26 cellular contexts compared by ENCODE assay signal in genomic region chr2:208794288-208794975, GRCh38.
"Had no signal": no experiment of that assay in that cellular context is flagged by ENCODE, and none has a peak within 500 bp of the region (broad histone marks: within the 10 kb centered on the region; RNA-seq: fewer than 3 reads in every experiment).

No MANE protein-coding gene starts in this region.

- H3K27me3 ChIP-seq: dorsolateral prefrontal cortex, gastrocnemius medialis, neural progenitor cell, spleen, transverse colon, upper lobe of right lung, uterus had no signal

- H3K27ac ChIP-seq: dorsolateral prefrontal cortex, epithelial cell of prostate, gastrocnemius medialis, neural progenitor cell, psoas muscle, skin epidermis, spleen, thoracic aorta, transverse colon, upper lobe of right lung, uterus had no signal

- H3K9ac ChIP-seq: neural progenitor cell had no signal

- DNase-seq: dorsolateral prefrontal cortex; effector CD4-positive, alpha-beta T cell; endodermal cell; foreskin fibroblast; gastrocnemius medialis; head of caudate nucleus; kidney; left cardiac atrium; left ventricle myocardium superior; mesenchymal stem cell; naive thymus-derived CD4-positive, alpha-beta T cell; psoas muscle; right cardiac atrium; spleen; stimulated activated CD4-positive, alpha-beta T cell treated with anti-CD3 and anti-CD28 coated beads, Interleukin-4, amount 100 ng/mL, for 4 hours; stimulated activated naive CD8-positive, alpha-beta T cell treated with anti-CD3 and anti-CD28 coated beads, Interleukin-15, Interleukin-2, amounts not matched to agents 100 U/mL and 50 U/mL, for 24 hours; substantia nigra; transverse colon; upper lobe of right lung; uterus had no signal

- H3K36me3 ChIP-seq: gastrocnemius medialis, neural progenitor cell, spleen, thoracic aorta, transverse colon, upper lobe of right lung, uterus had no signal

- ATAC-seq: esophagus mucosa; gastrocnemius medialis; left cardiac atrium; left ventricle myocardium superior; naive thymus-derived CD4-positive, alpha-beta T cell; psoas muscle; right cardiac atrium; stimulated activated memory B cell treated with anti-CD40 and anti-IgM and Interleukin-4, amounts not matched to agents 10 μg/mL and 1 μg/mL and 100 μg/mL, for 72 hours; stimulated activated naive CD8-positive, alpha-beta T cell treated with anti-CD3 and anti-CD28 coated beads, Interleukin-15, Interleukin-2, amounts not matched to agents 100 U/mL and 50 U/mL, for 24 hours; upper lobe of right lung had no signal

- H3K9me3 ChIP-seq: gastrocnemius medialis, psoas muscle, spleen, thoracic aorta, transverse colon, upper lobe of right lung, uterus had no signal

- H3K4me3 ChIP-seq: dorsolateral prefrontal cortex, gastrocnemius medialis, neural progenitor cell, psoas muscle, skin epidermis, spleen, thoracic aorta, transverse colon, upper lobe of right lung, uterus had no signal

- FAIRE-seq: kidney had no signal

- H3K4me1 ChIP-seq: gastrocnemius medialis, neural progenitor cell, psoas muscle, spleen, transverse colon, upper lobe of right lung, uterus had no signal

- H3K4me2 ChIP-seq: neural progenitor cell had no signal
